In the genomic region with DNA sequence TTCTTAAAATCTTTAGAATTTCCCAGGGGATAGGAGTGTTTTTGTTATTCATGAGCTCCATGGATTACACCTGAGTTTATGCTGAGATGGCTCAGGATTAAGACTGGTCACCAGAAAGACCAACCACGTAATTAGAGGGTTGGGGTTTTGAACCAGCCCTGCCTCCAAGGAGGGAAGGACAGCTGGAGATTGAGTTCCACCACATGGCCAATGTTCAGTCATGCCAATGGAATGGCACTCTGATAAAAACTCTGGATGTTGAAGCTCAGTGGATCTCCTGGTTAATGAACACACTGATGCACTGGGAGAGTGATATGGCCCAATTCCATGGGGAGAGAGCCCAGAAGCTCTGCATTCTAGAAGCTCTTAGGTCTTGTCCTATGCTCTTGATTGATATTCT, we compare ENCODE assay signal across 1 cellular context.
TF ChIP-seq lines count a peak whose summit lies in the region.

No MANE protein-coding gene starts in this region.

TF ChIP-seq in HepG2, 621 proteins besides CTCF, POLR2A, EP300 and RAD21:
- no peak for TF ChIP-seq REL (CRISPR knock-in tag; conservative IDR thresholded peaks at IDR 0.05)
- TF ChIP-seq FOSL2 (CRISPR knock-in tag; IDR thresholded peaks at IDR 0.05), result 0 out of 2 replicates have a peak, but pooled peaks have one; percentile 9
- TF ChIP-seq STAG1 (CRISPR knock-in tag; IDR thresholded peaks at IDR 0.05), result no peak
- no peak for TF ChIP-seq MTA1 (CRISPR knock-in tag; IDR thresholded peaks at IDR 0.05; ENCODE audit: borderline replicate concordance)
- TF ChIP-seq ZNF607 (CRISPR knock-in tag; IDR thresholded peaks at IDR 0.05; ENCODE audit: borderline replicate concordance), result no peak
- no peak for TF ChIP-seq ZNF501 (CRISPR knock-in tag; IDR thresholded peaks at IDR 0.05)
- no peak for TF ChIP-seq HNRNPL (IDR thresholded peaks at IDR 0.05; ENCODE audit: low read depth, low read length)
- 0 out of 2 replicates have a peak, but pooled peaks have one; percentile 11 for TF ChIP-seq PHF21A (CRISPR knock-in tag; IDR thresholded peaks at IDR 0.05)
- TF ChIP-seq, protein P1, sequence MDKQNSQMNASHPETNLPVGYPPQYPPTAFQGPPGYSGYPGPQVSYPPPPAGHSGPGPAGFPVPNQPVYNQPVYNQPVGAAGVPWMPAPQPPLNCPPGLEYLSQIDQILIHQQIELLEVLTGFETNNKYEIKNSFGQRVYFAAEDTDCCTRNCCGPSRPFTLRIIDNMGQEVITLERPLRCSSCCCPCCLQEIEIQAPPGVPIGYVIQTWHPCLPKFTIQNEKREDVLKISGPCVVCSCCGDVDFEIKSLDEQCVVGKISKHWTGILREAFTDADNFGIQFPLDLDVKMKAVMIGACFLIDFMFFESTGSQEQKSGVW (CRISPR knock-in tag; IDR thresholded peaks at IDR 0.05; ENCODE audit: borderline replicate concordance), result no peak
- TF ChIP-seq, protein P2, sequence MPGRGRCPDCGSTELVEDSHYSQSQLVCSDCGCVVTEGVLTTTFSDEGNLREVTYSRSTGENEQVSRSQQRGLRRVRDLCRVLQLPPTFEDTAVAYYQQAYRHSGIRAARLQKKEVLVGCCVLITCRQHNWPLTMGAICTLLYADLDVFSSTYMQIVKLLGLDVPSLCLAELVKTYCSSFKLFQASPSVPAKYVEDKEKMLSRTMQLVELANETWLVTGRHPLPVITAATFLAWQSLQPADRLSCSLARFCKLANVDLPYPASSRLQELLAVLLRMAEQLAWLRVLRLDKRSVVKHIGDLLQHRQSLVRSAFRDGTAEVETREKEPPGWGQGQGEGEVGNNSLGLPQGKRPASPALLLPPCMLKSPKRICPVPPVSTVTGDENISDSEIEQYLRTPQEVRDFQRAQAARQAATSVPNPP (CRISPR knock-in tag; IDR thresholded peaks at IDR 0.05), result no peak
TF ChIP-seq in HepG2: peak in this region for 2.
